Comparison of ENCODE assay signal across 8 cellular contexts in genomic region chr9:19456996-19457693, GRCh38. TPM values are rescaled to one million over a fixed set of nuclear protein-coding genes. Genes with fewer than 3 reads are reported as not detected.
A peak's percentile ranks its signal among the peaks of the same experiment; 100 is the strongest.
DNase-seq lines count a peak whose midpoint lies in the region; ATAC-seq, FAIRE-seq and TF ChIP-seq lines count a peak whose summit lies in the region.

No MANE protein-coding gene starts in this region.

- H3K27ac Mint-ChIP-seq in activated naive CD4-positive, alpha-beta T cell treated with anti-CD3 and anti-CD28 coated beads, Interleukin-2, amount 10 ng/mL, durations not matched to agents 7 days and 5 days = no peak overlapping the region

- ATAC-seq in upper lobe of right lung = peak; percentile 99

- H4K20me1 ChIP-seq in Loucy (ENCODE audit: insufficient read depth, low read length, poor library complexity, severe bottlenecking) = no peaks in the 10 kb centered on the region

- no peaks in the 10 kb centered on the region for H3F3A ChIP-seq in Loucy (ENCODE audit: low read depth)

- no peak overlapping the region for H3K4me3 Mint-ChIP-seq in activated naive CD4-positive, alpha-beta T cell treated with anti-CD3 and anti-CD28 coated beads, Interleukin-2, amount 10 ng/mL, durations not matched to agents 7 days and 5 days

- peaks cover 12% of the 10 kb centered on the region for H3K4me1 Mint-ChIP-seq in activated naive CD4-positive, alpha-beta T cell treated with anti-CD3 and anti-CD28 coated beads, Interleukin-2, amount 10 ng/mL, durations not matched to agents 7 days and 5 days

- no peaks in the 10 kb centered on the region for H3K9me3 Mint-ChIP-seq in activated naive CD4-positive, alpha-beta T cell treated with anti-CD3 and anti-CD28 coated beads, Interleukin-2, amount 10 ng/mL, durations not matched to agents 7 days and 5 days

- DNase-seq in GM03348 (ENCODE audit: low spot score) (peak; percentile 89), H54 (ENCODE audit: insufficient read length, low spot score) (peak; percentile 68), SJCRH30 (peak; percentile 32 to 82), glomerular visceral epithelial cell (ENCODE audit: extremely low spot score) (peak; percentile 78), upper lobe of right lung (no peak)
- peak; percentile 70 for DNase-seq in activated naive CD4-positive, alpha-beta T cell treated with anti-CD3 and anti-CD28 coated beads, Interleukin-2, amount 10 ng/mL, durations not matched to agents 7 days and 5 days

- CTCF ChIA-PET in activated naive CD4-positive, alpha-beta T cell treated with anti-CD3 and anti-CD28 coated beads, Interleukin-2, amount 10 ng/mL, durations not matched to agents 7 days and 5 days (lab: Charles Lee) = interaction anchor here (0.6 to 3.1 kb wide), 26 partner anchors 8 to 1202 kb away, joined by 3 to 19 read pairs (median 4); partner anchors contain the start of genes RPS6, RRAGA and SAXO1

- peaks cover 7% of the 10 kb centered on the region for H3K27me3 Mint-ChIP-seq in activated naive CD4-positive, alpha-beta T cell treated with anti-CD3 and anti-CD28 coated beads, Interleukin-2, amount 10 ng/mL, durations not matched to agents 7 days and 5 days

- intact Hi-C loops in upper lobe of right lung (cut with DNase I) = no loop called here

- no peaks in the 10 kb centered on the region for H3K36me3 Mint-ChIP-seq in activated naive CD4-positive, alpha-beta T cell treated with anti-CD3 and anti-CD28 coated beads, Interleukin-2, amount 10 ng/mL, durations not matched to agents 7 days and 5 days

- FAIRE-seq in H54 (lab: Jason Lieb, UNC) = peak; percentile 98

- no peaks in the 10 kb centered on the region for H3K36me3 ChIP-seq in Loucy (ENCODE audit: insufficient read depth, low read length)
- H3K36me3 ChIP-seq in SJCRH30 = no peaks in the 10 kb centered on the region
- H3K36me3 ChIP-seq in parathyroid adenoma (ENCODE audit: control insufficient read depth, insufficient read depth, low read length) = no peaks in the 10 kb centered on the region
- no peaks in the 10 kb centered on the region for H3K36me3 ChIP-seq in upper lobe of right lung

- H3K4me2 ChIP-seq in Loucy (ENCODE audit: low read depth, low read length, poor library complexity, severe bottlenecking) = peak overlapping the region; percentile 68
- H3K4me2 ChIP-seq in parathyroid adenoma (ENCODE audit: low read length) = peak overlapping the region; percentile 42

- H3K4me3 ChIP-seq in Loucy (ENCODE audit: low read length, poor library complexity, severe bottlenecking) = peak overlapping the region; percentile 56
- H3K4me3 ChIP-seq in SJCRH30 = no peak overlapping the region; the same call in 1 of the 2 replicates
- H3K4me3 ChIP-seq in parathyroid adenoma (ENCODE audit: low read depth, low read length) = no peak overlapping the region
- peak overlapping the region; percentile 17 for H3K4me3 ChIP-seq in upper lobe of right lung

- no peak overlapping the region for H3K27ac ChIP-seq in SJCRH30
- H3K27ac ChIP-seq in parathyroid adenoma = no peak overlapping the region
- H3K27ac ChIP-seq in upper lobe of right lung = no peak overlapping the region

- peak; percentile 91 for TF ChIP-seq CTCF in Loucy (conservative IDR thresholded peaks at IDR 0.05; ENCODE audit: low read length)
- peak; percentile 83 for TF ChIP-seq CTCF in parathyroid adenoma (IDR thresholded peaks at IDR 0.05)
- TF ChIP-seq CTCF in upper lobe of right lung (IDR thresholded peaks at IDR 0.05) = peak; percentile 95

- peak overlapping the region; percentile 93 for H2AFZ ChIP-seq in Loucy (ENCODE audit: low read length)
- peak overlapping the region; percentile 79 for H2AFZ ChIP-seq in parathyroid adenoma

- no peaks in the 10 kb centered on the region for H3K27me3 ChIP-seq in Loucy (ENCODE audit: insufficient read depth, low read length, poor library complexity, severe bottlenecking)
- H3K27me3 ChIP-seq in SJCRH30 = no peaks in the 10 kb centered on the region
- H3K27me3 ChIP-seq in parathyroid adenoma (ENCODE audit: control insufficient read depth, insufficient read depth, low read length) = no peaks in the 10 kb centered on the region
- H3K27me3 ChIP-seq in upper lobe of right lung = no peaks in the 10 kb centered on the region

- no peak for TF ChIP-seq POLR2A in H54 (IDR thresholded peaks at IDR 0.05; ENCODE audit: low read depth, low read length)

- H3K4me1 ChIP-seq in Loucy (ENCODE audit: insufficient read depth, low read length, poor library complexity, severe bottlenecking) (peaks cover 5% of the 10 kb centered on the region), SJCRH30 (no peaks in the 10 kb centered on the region), parathyroid adenoma (no peaks in the 10 kb centered on the region), upper lobe of right lung (peaks cover 5% of the 10 kb centered on the region)

- H3K9me2 ChIP-seq in Loucy (replicated peaks; ENCODE audit: low read depth, low read length) = no peaks in the 10 kb centered on the region

- no peaks in the 10 kb centered on the region for H3K9me3 ChIP-seq in Loucy (ENCODE audit: insufficient read depth, low read depth, low read length)
- H3K9me3 ChIP-seq in SJCRH30 (replicated peaks) = no peaks in the 10 kb centered on the region
- no peaks in the 10 kb centered on the region for H3K9me3 ChIP-seq in parathyroid adenoma (ENCODE audit: control insufficient read depth, low read length)
- no peaks in the 10 kb centered on the region for H3K9me3 ChIP-seq in upper lobe of right lung

- H3K79me2 ChIP-seq in Loucy (ENCODE audit: insufficient read depth, low read length) (no peaks in the 10 kb centered on the region), parathyroid adenoma (no peaks in the 10 kb centered on the region)

- H3K9ac ChIP-seq in Loucy (ENCODE audit: low read depth, low read length, poor library complexity, severe bottlenecking) (peak overlapping the region; percentile 1), parathyroid adenoma (no peak overlapping the region)

RNA-seq across cellular contexts. Expression of gene ACER2, which starts 48.3 kb away (rescaled TPM):
- 0.43 and 0.58 TPM in 2 replicates for total RNA-seq in SJCRH30 (2014; rRNA removed; shearing (Covaris generic))
- total RNA-seq in upper lobe of right lung = 5.5 TPM

Comparison
In these comparisons a context has a peak if more than half of its experiments do, and no peak if none do; other contexts are left out.
1. H3K4me3 ChIP-seq: peak in Loucy (single experiment) and upper lobe of right lung (single experiment); none in SJCRH30 (single experiment) and parathyroid adenoma (single experiment).
2. Peak in every context shown above with its lines, with median percentiles within 50 percentile points of each other: CTCF ChIP-seq.